11 cellular contexts compared by ENCODE assay signal in genomic region chr2:62660582-62661262, GRCh38. TPM values are rescaled to one million over a fixed set of nuclear protein-coding genes. Genes with fewer than 3 reads are reported as not detected.
DNase-seq lines count a peak whose midpoint lies in the region; ATAC-seq and TF ChIP-seq lines count a peak whose summit lies in the region.
"Had no signal": no experiment of that assay in that cellular context is flagged by ENCODE, and none has a peak within 500 bp of the region (broad histone marks: within the 10 kb centered on the region; RNA-seq: fewer than 3 reads in every experiment).

No MANE protein-coding gene starts in this region.

- TF ChIP-seq EP300 in esophagus muscularis mucosa (IDR thresholded peaks at IDR 0.05) = no peak

- H3K9me3 ChIP-seq in Loucy (ENCODE audit: insufficient read depth, low read depth, low read length) (no peaks in the 10 kb centered on the region), esophagus muscularis mucosa (no peaks in the 10 kb centered on the region), aorta (ENCODE audit: control insufficient read depth, low read length) (no peaks in the 10 kb centered on the region), prostate gland (no peaks in the 10 kb centered on the region)

- no peaks in the 10 kb centered on the region for H4K20me1 ChIP-seq in Loucy (ENCODE audit: insufficient read depth, low read length, poor library complexity, severe bottlenecking)

- H3K4me1 ChIP-seq in Loucy (ENCODE audit: insufficient read depth, low read length, poor library complexity, severe bottlenecking) (peaks cover 8% of the 10 kb centered on the region), esophagus muscularis mucosa (peaks cover 29 to 64% (median 59%) of the 10 kb centered on the region in 4 donors), aorta (ENCODE audit: control insufficient read depth in 1 of 2, insufficient read depth in 2 of 2, low read length in 2 of 2) (peaks cover 0 to 9% of the 10 kb centered on the region in 2 donors), prostate gland (replicated peaks) (no peaks in the 10 kb centered on the region)

- TF ChIP-seq CTCF in Loucy (conservative IDR thresholded peaks at IDR 0.05; ENCODE audit: low read length) (no peak), esophagus muscularis mucosa (IDR thresholded peaks at IDR 0.05) (no peak), GM20000 (IDR thresholded peaks at IDR 0.05; ENCODE audit: extremely low read depth, missing control alignments) (no peak), prostate gland (IDR thresholded peaks at IDR 0.05) (no peak)

- H3K36me3 ChIP-seq in Loucy (ENCODE audit: insufficient read depth, low read length) (no peaks in the 10 kb centered on the region), esophagus muscularis mucosa (no peaks in the 10 kb centered on the region), aorta (ENCODE audit: control insufficient read depth in 1 of 2, insufficient read depth in 2 of 2, low read length in 1 of 2) (no peaks in the 10 kb centered on the region), prostate gland (no peaks in the 10 kb centered on the region)

- TF ChIP-seq POLR2A in esophagus muscularis mucosa (IDR thresholded peaks at IDR 0.05; ENCODE audit: low read depth) (no peak), prostate gland (IDR thresholded peaks at IDR 0.05) (no peak)

- no peaks in the 10 kb centered on the region for H3K79me2 ChIP-seq in Loucy (ENCODE audit: insufficient read depth, low read length)

- 0 out of 2 replicates have a peak overlapping the region, but pooled peaks have one; percentile 60 for H2AFZ ChIP-seq in Loucy (ENCODE audit: low read length)

- no peak for DNase-seq in esophagus muscularis mucosa (ENCODE audit: extremely low spot score)
- peak; percentile 97 for DNase-seq in skeletal muscle cell (ENCODE audit: low read depth)
- DNase-seq in GM20000 (ENCODE audit: low spot score) = no peak
- DNase-seq in effector memory CD8-positive, alpha-beta T cell = no peak
- no peak for DNase-seq in aorta
- no peak for DNase-seq in prostate gland (ENCODE audit: low spot score)
- DNase-seq: activated T-cell treated with anti-CD3 and anti-CD28 coated beads, Interleukin-2, amount 50 U/mL, for 72 hours; H9; stimulated activated CD8-positive, alpha-beta memory T cell treated with anti-CD3 and anti-CD28 coated beads, Interleukin-4, amount 100 ng/mL, for 48 hours had no signal

- H3K4me2 ChIP-seq in Loucy (ENCODE audit: low read depth, low read length, poor library complexity, severe bottlenecking) = no peak overlapping the region

- peaks cover 2 to 3% of the 10 kb centered on the region in 2 donors for H3K4me1 Mint-ChIP-seq in effector memory CD8-positive, alpha-beta T cell (ENCODE audit: low read depth in 2 of 2)

- no peaks in the 10 kb centered on the region for H3F3A ChIP-seq in Loucy (ENCODE audit: low read depth)

- H3K27me3 ChIP-seq in Loucy (ENCODE audit: insufficient read depth, low read length, poor library complexity, severe bottlenecking) = no peaks in the 10 kb centered on the region
- no peaks in the 10 kb centered on the region for H3K27me3 ChIP-seq in esophagus muscularis mucosa
- no peaks in the 10 kb centered on the region for H3K27me3 ChIP-seq in aorta (ENCODE audit: control insufficient read depth in 1 of 2, insufficient read depth in 2 of 2, low read length in 1 of 2)
- no peaks in the 10 kb centered on the region for H3K27me3 ChIP-seq in prostate gland (replicated peaks; ENCODE audit: insufficient read depth)

- H3K9ac ChIP-seq in Loucy (ENCODE audit: low read depth, low read length, poor library complexity, severe bottlenecking) = no peak overlapping the region

- ATAC-seq in GM18511 (IDR thresholded peaks at IDR 0.05; ENCODE audit: unreplicated experiment) = peak; percentile 31
- no peak for ATAC-seq in effector memory CD8-positive, alpha-beta T cell (replicated peaks)
- ATAC-seq in aorta (ENCODE audit: low FRiP score) = no peak

- H3K27me3 Mint-ChIP-seq in effector memory CD8-positive, alpha-beta T cell = peaks cover 8 to 14% of the 10 kb centered on the region in 2 donors

- intact Hi-C loops in esophagus muscularis mucosa (cut with DNase I) = loop anchor here (5.0 kb wide), 1 partner anchor 47 kb away; the partner anchor contains the start of gene EHBP1
- intact Hi-C loops in aorta (cut with DNase I) = no loop called here
- intact Hi-C loops in prostate gland (cut with DNase I) = loop anchor here (5.0 kb wide), 1 partner anchor 47 kb away; the partner anchor contains the start of gene EHBP1

- no peaks in the 10 kb centered on the region for H3K9me3 Mint-ChIP-seq in effector memory CD8-positive, alpha-beta T cell
- H3K9me3 Mint-ChIP-seq: activated T-cell treated with anti-CD3 and anti-CD28 coated beads, Interleukin-2, amount 50 U/mL, for 72 hours; H9 had no signal

- H3K27ac ChIP-seq in esophagus muscularis mucosa (replicated peaks in 1 of 4) (peak overlapping the region; percentile 76 to 82 (median 81)), aorta (ENCODE audit: low read depth in 1 of 2, low read length in 2 of 2) (no peak overlapping the region), prostate gland (no peak overlapping the region)

- no peaks in the 10 kb centered on the region for H3K9me2 ChIP-seq in Loucy (replicated peaks; ENCODE audit: low read depth, low read length)

- H3K27ac Mint-ChIP-seq in effector memory CD8-positive, alpha-beta T cell = no peak overlapping the region
- H3K27ac Mint-ChIP-seq: activated T-cell treated with anti-CD3 and anti-CD28 coated beads, Interleukin-2, amount 50 U/mL, for 72 hours; H9 had no signal

- H3K4me3 ChIP-seq in Loucy (ENCODE audit: low read length, poor library complexity, severe bottlenecking) = no peak overlapping the region
- peak overlapping the region in 1 of 4 donors; percentile 12 for H3K4me3 ChIP-seq in esophagus muscularis mucosa
- H3K4me3 ChIP-seq in skeletal muscle cell (ENCODE audit: low read depth, low read length) = no peak overlapping the region
- no peak overlapping the region for H3K4me3 ChIP-seq in aorta (ENCODE audit: low read length in 2 of 2)
- H3K4me3 ChIP-seq in prostate gland = no peak overlapping the region

- WGBS in esophagus muscularis mucosa = 92% methylated on average over 2 of the region's 2 CpGs
- 93 to 98% methylated on average over 2 of the region's 2 CpGs for WGBS in aorta, 2 donors
- 85% methylated on average over 2 of the region's 2 CpGs for WGBS in prostate gland

- H3K4me3 Mint-ChIP-seq in effector memory CD8-positive, alpha-beta T cell = no peak overlapping the region
- H3K4me3 Mint-ChIP-seq: H9 had no signal

- no peaks in the 10 kb centered on the region for H3K36me3 Mint-ChIP-seq in effector memory CD8-positive, alpha-beta T cell (ENCODE audit: insufficient read depth)

RNA-seq across cellular contexts. Expression of gene EHBP1, which starts 44.8 kb away (rescaled TPM):
- total RNA-seq in esophagus muscularis mucosa (100 to 1,000 TPM; 103 to 199 (median 151) TPM), aorta (10 to 100 TPM; 42.7 to 70.9 TPM), prostate gland (10 to 100 TPM; 26.5 to 30.3 TPM)
- 10 to 100 TPM; 12.0 to 13.5 TPM for polyA plus RNA-seq in aorta

Comparison
In these comparisons a context has a peak if more than half of its experiments do, and no peak if none do; other contexts are left out.
1. H3K27ac ChIP-seq: peak in esophagus muscularis mucosa (4 of 4); none in aorta (0 of 2) and prostate gland (0 of 2).
2. intact Hi-C loops: an anchor here in esophagus muscularis mucosa (5.0 kb wide) and prostate gland (5.0 kb wide); none called in aorta.